19 cellular contexts compared by ENCODE assay signal in genomic region chr12:6849427-6849826, GRCh38. TPM values are rescaled to one million over a fixed set of nuclear protein-coding genes. Genes with fewer than 3 reads are reported as not detected.
DNase-seq lines count a peak whose midpoint lies in the region; ATAC-seq, FAIRE-seq and TF ChIP-seq lines count a peak whose summit lies in the region.
"Had no signal": no experiment of that assay in that cellular context is flagged by ENCODE, and none has a peak within 500 bp of the region (broad histone marks: within the 10 kb centered on the region; RNA-seq: fewer than 3 reads in every experiment).

No MANE protein-coding gene starts in this region.

- no peak for FAIRE-seq in A549 (lab: Jason Lieb, UNC)

- H3K36me3 ChIP-seq in Caco-2 (ENCODE audit: control insufficient read depth, insufficient read depth, low read length) = peaks cover 7% of the 10 kb centered on the region; the same call in 1 of the 2 replicates
- H3K36me3 ChIP-seq in OCI-LY3 (replicated peaks; ENCODE audit: low read depth, low read length) = peaks cover 42% of the 10 kb centered on the region

- H3K27me3 ChIP-seq in Caco-2 (replicated peaks; ENCODE audit: control insufficient read depth, insufficient read depth, low read length) (no peaks in the 10 kb centered on the region), OCI-LY3 (ENCODE audit: low read depth, low read length) (no peaks in the 10 kb centered on the region), dorsolateral prefrontal cortex (no peaks in the 10 kb centered on the region)

- peaks cover 35% of the 10 kb centered on the region for H3K79me2 ChIP-seq in OCI-LY3 (ENCODE audit: low read length)

- H2AFZ ChIP-seq in OCI-LY3 (ENCODE audit: low read depth, low read length) = no peak overlapping the region

- peak overlapping the region; percentile 70; the same call in 1 of the 3 replicates for H3K4me2 ChIP-seq in A549
- H3K4me2 ChIP-seq in OCI-LY3 (ENCODE audit: low read length) = peak overlapping the region; percentile 79

- H3K27ac ChIP-seq in A549 (no peak overlapping the region), OCI-LY3 (ENCODE audit: low read length) (0 out of 2 replicates have a peak overlapping the region, but pooled peaks have one; percentile 6), dorsolateral prefrontal cortex (no peak overlapping the region)

- ATAC-seq in A549 (no peak), HG02588 (IDR thresholded peaks at IDR 0.05; ENCODE audit: unreplicated experiment) (no peak), GM19463 (IDR thresholded peaks at IDR 0.05; ENCODE audit: unreplicated experiment) (no peak)
- ATAC-seq: esophagus mucosa, left lobe of liver had no signal

- 95% methylated on average over 2 of the region's 2 CpGs for WGBS in A549 (ENCODE audit: missing lambda C conversion rate)

- peaks cover 81% of the 10 kb centered on the region for H3K36me3 Mint-ChIP-seq in Caco-2 (ENCODE audit: insufficient read depth, unreplicated experiment)
- peaks cover 37% of the 10 kb centered on the region for H3K36me3 Mint-ChIP-seq in brain
- H3K36me3 Mint-ChIP-seq: activated naive CD4-positive, alpha-beta T cell treated with anti-CD3 and anti-CD28 coated beads, Interleukin-2, amount 50 U/mL, for 24 hours had no signal

- H4K20me1 ChIP-seq in OCI-LY3 (ENCODE audit: insufficient read depth, low read length) = no peaks in the 10 kb centered on the region

- POLR2A ChIA-PET in A549 (lab: Yijun Ruan, JAX) (no interaction called here), Caco-2 (lab: Charles Lee) (no interaction called here)

- intact Hi-C loops in Caco-2 (cut with micrococcal nuclease; ENCODE audit: unreplicated experiment) = no loop called here
- intact Hi-C loops in dorsolateral prefrontal cortex (cut with DNase I) = no loop called here

- H3K9me3 ChIP-seq in A549 = no peaks in the 10 kb centered on the region
- H3K9me3 ChIP-seq in Caco-2 = no peaks in the 10 kb centered on the region
- H3K9me3 ChIP-seq in OCI-LY3 (ENCODE audit: insufficient read depth, low read length) = no peaks in the 10 kb centered on the region

- H3K4me1 Mint-ChIP-seq in Caco-2 (ENCODE audit: low read depth, unreplicated experiment) (peaks cover 27% of the 10 kb centered on the region), brain (peaks cover 44% of the 10 kb centered on the region)

- no peak for TF ChIP-seq EP300 in A549 (IDR thresholded peaks at IDR 0.05)

- TF ChIP-seq CTCF in A549 (IDR thresholded peaks at IDR 0.05) = no peak
- no peak for TF ChIP-seq CTCF in Caco-2 (IDR thresholded peaks at IDR 0.05; ENCODE audit: insufficient read depth in 1 of 2, low read depth in 1 of 2, low read length in 1 of 2, severe bottlenecking in 1 of 2, unreplicated experiment in 1 of 2)
- no peak for TF ChIP-seq CTCF in OCI-LY3 (IDR thresholded peaks at IDR 0.05; ENCODE audit: low read depth, low read length)
- no peak for TF ChIP-seq CTCF in brain (conservative IDR thresholded peaks at IDR 0.05)
- no peak for TF ChIP-seq CTCF in dorsolateral prefrontal cortex (IDR thresholded peaks at IDR 0.05 in 54 of 56, conservative IDR thresholded peaks at IDR 0.05 in 2 of 56; ENCODE audit: low read depth in 1 of 56, partially characterized antibody in 56 of 56)

- peaks cover 23% of the 10 kb centered on the region for H3K4me1 ChIP-seq in A549
- H3K4me1 ChIP-seq in Caco-2 = peaks cover 13% of the 10 kb centered on the region
- H3K4me1 ChIP-seq in OCI-LY3 (ENCODE audit: low read length) = peaks cover 33% of the 10 kb centered on the region

- TF ChIP-seq RAD21 in A549 (conservative IDR thresholded peaks at IDR 0.05 in 1 of 2, IDR thresholded peaks at IDR 0.05 in 1 of 2) = no peak

- peak overlapping the region; percentile 79; the same call in 1 of the 2 replicates for H3K9ac ChIP-seq in OCI-LY3 (ENCODE audit: low read length)

- H3K27me3 Mint-ChIP-seq in Caco-2 (ENCODE audit: insufficient read depth, unreplicated experiment) (no peaks in the 10 kb centered on the region), brain (peaks cover 6% of the 10 kb centered on the region)
- H3K27me3 Mint-ChIP-seq: activated naive CD4-positive, alpha-beta T cell treated with anti-CD3 and anti-CD28 coated beads, Interleukin-2, amount 50 U/mL, for 24 hours had no signal

- H3K27ac Mint-ChIP-seq in Caco-2 (ENCODE audit: unreplicated experiment) (peak overlapping the region; percentile 95), brain (peak overlapping the region in 2 of 5 experiments; percentile 14 to 73)
- H3K27ac Mint-ChIP-seq: activated naive CD4-positive, alpha-beta T cell treated with anti-CD3 and anti-CD28 coated beads, Interleukin-2, amount 50 U/mL, for 24 hours had no signal

- no peak for TF ChIP-seq POLR2A in A549 (IDR thresholded peaks at IDR 0.05; ENCODE audit: low read length)

- no TSS peak for BruUV-seq in Caco-2 (replicated peaks; lab: Mats Ljungman, UMichigan)

- H3K4me3 Mint-ChIP-seq in Caco-2 (ENCODE audit: unreplicated experiment) = peak overlapping the region; percentile 94
- peak overlapping the region; percentile 69 to 100 (median 89) for H3K4me3 Mint-ChIP-seq in brain
- H3K4me3 Mint-ChIP-seq: activated naive CD4-positive, alpha-beta T cell treated with anti-CD3 and anti-CD28 coated beads, Interleukin-2, amount 50 U/mL, for 24 hours; CD14-positive monocyte had no signal

- H3K9me3 Mint-ChIP-seq in Caco-2 (ENCODE audit: unreplicated experiment) = no peaks in the 10 kb centered on the region
- no peaks in the 10 kb centered on the region for H3K9me3 Mint-ChIP-seq in brain
- H3K9me3 Mint-ChIP-seq: activated naive CD4-positive, alpha-beta T cell treated with anti-CD3 and anti-CD28 coated beads, Interleukin-2, amount 50 U/mL, for 24 hours; CD14-positive monocyte had no signal

- H3K4me3 ChIP-seq in A549 = no peak overlapping the region
- no peak overlapping the region for H3K4me3 ChIP-seq in Caco-2 (ENCODE audit: low read depth, low read length)
- peak overlapping the region; percentile 79 for H3K4me3 ChIP-seq in OCI-LY3 (ENCODE audit: low read length)
- no peak overlapping the region for H3K4me3 ChIP-seq in dorsolateral prefrontal cortex

- DNase-seq in A549 (ENCODE audit: low read depth in 1 of 2, low spot score in 1 of 2) (no peak), Caco-2 (no peak), dorsolateral prefrontal cortex (no peak), cerebellum (ENCODE audit: low spot score) (no peak)
- DNase-seq: activated CD4-positive, alpha-beta T cell treated with anti-CD3 and anti-CD28 coated beads for 4 hours; hypothalamus; NCI-H1417; NCI-H345; retina; stimulated activated CD4-positive, alpha-beta T cell treated with anti-CD3 and anti-CD28 coated beads, Interleukin-4, amount 100 ng/mL, for 24 hours; stimulated activated naive CD4-positive, alpha-beta T cell had no signal

- CTCF ChIA-PET in A549 (lab: Yijun Ruan, JAX) (interaction anchor here (0.6 to 10.1 kb wide), 6 partner anchors 12 to 93 kb away, joined by 3 to 117 read pairs (median 4); no protein-coding TSS in a partner anchor), Caco-2 (lab: Charles Lee) (no interaction called here)

RNA-seq across cellular contexts. Expression of gene CDCA3, which starts 1.7 kb away (rescaled TPM):
- polyA plus RNA-seq in A549 (2011; rRNA removed) (51.5 and 57.5 TPM in 2 replicates), A549 (2017; fragmentation: RNase III; extraction: RNeasy Plus Mini Kit Qiagen cat#74134 plus additional on column Dnase treatment) (79.6 to 92.0 TPM (median 80.2 TPM) in 3 replicates), brain (ENCODE audit: insufficient read depth, low read depth, low replicate concordance) (38.2 TPM)
- polyA plus RNA-seq in A549 (2012; cell fraction: cytosol; rRNA removed) = 126 and 149 TPM in 2 replicates
- 334 and 410 TPM in 2 replicates for polyA plus RNA-seq in A549 (2012; cell fraction: nucleus; rRNA removed)
- polyA minus RNA-seq in A549 (2011; rRNA and poly(A)+ RNA removed) = 39.1 and 46.1 TPM in 2 replicates
- total RNA-seq in Caco-2 (2022) (147 and 152 TPM in 2 replicates), dorsolateral prefrontal cortex (1 to 10 TPM in 109 of 120 experiments, under 1 TPM in 11; 0.58 to 4.1 (median 1.9) TPM), cerebellum (10.2 TPM)

RNA-seq across cellular contexts. Expression of gene USP5, which starts 2.5 kb away (rescaled TPM):
- polyA plus RNA-seq in A549 (2011; rRNA removed) (58.6 and 64.5 TPM in 2 replicates), A549 (2017; fragmentation: RNase III; extraction: RNeasy Plus Mini Kit Qiagen cat#74134 plus additional on column Dnase treatment) (75.3 to 78.2 TPM (median 76.9 TPM) in 3 replicates), brain (ENCODE audit: insufficient read depth, low read depth, low replicate concordance) (106 TPM)
- 101 and 110 TPM in 2 replicates for polyA plus RNA-seq in A549 (2012; cell fraction: cytosol; rRNA removed)
- polyA plus RNA-seq in A549 (2012; cell fraction: nucleus; rRNA removed) = 224 and 245 TPM in 2 replicates
- 155 and 161 TPM in 2 replicates for polyA minus RNA-seq in A549 (2011; rRNA and poly(A)+ RNA removed)
- total RNA-seq in Caco-2 (2022) (226 and 230 TPM in 2 replicates), dorsolateral prefrontal cortex (100 to 1,000 TPM in 113 of 120 experiments, 10 to 100 TPM in 7; 77.3 to 191 (median 146) TPM), cerebellum (45.4 TPM)

RNA-seq across cellular contexts. Expression of gene GNB3, which starts 8.7 kb away (rescaled TPM):
- polyA plus RNA-seq in A549 (2011; rRNA removed) (0.94 and 1.1 TPM in 2 replicates), A549 (2017; fragmentation: RNase III; extraction: RNeasy Plus Mini Kit Qiagen cat#74134 plus additional on column Dnase treatment) (2.3 to 3.7 TPM (median 2.7 TPM) in 3 replicates), brain (ENCODE audit: insufficient read depth, low read depth, low replicate concordance) (4.8 TPM)
- 3.0 and 3.2 TPM in 2 replicates for polyA plus RNA-seq in A549 (2012; cell fraction: cytosol; rRNA removed)
- 23.6 and 24.8 TPM in 2 replicates for polyA plus RNA-seq in A549 (2012; cell fraction: nucleus; rRNA removed)
- polyA minus RNA-seq in A549 (2011; rRNA and poly(A)+ RNA removed) = 0.54 and 1.2 TPM in 2 replicates
- total RNA-seq in Caco-2 (2022) (3.9 and 5.1 TPM in 2 replicates), dorsolateral prefrontal cortex (10 to 100 TPM in 110 of 120 experiments, 1 to 10 TPM in 10; 6.0 to 46.0 (median 17.9) TPM), cerebellum (5.5 TPM)
- total RNA-seq: esophagus mucosa had no signal
- polyA plus RNA-seq: CD14-positive monocyte had no signal

RNA-seq across cellular contexts. Expression of gene TPI1, which starts 17.9 kb away (rescaled TPM):
- polyA plus RNA-seq in A549 (2011; rRNA removed) = 1,913 and 2,511 TPM in 2 replicates
- 2,740 and 2,946 TPM in 2 replicates for polyA plus RNA-seq in A549 (2012; cell fraction: cytosol; rRNA removed)
- polyA plus RNA-seq in A549 (2012; cell fraction: nucleus; rRNA removed) = 1,813 and 1,843 TPM in 2 replicates
- 1,221 to 1,293 TPM (median 1,253 TPM) in 3 replicates for polyA plus RNA-seq in A549 (2017; fragmentation: RNase III; extraction: RNeasy Plus Mini Kit Qiagen cat#74134 plus additional on column Dnase treatment)
- polyA minus RNA-seq in A549 (2011; rRNA and poly(A)+ RNA removed) = 2,693 and 3,241 TPM in 2 replicates
- 1,141 and 1,254 TPM in 2 replicates for total RNA-seq in Caco-2 (2022)
- 1,087 TPM for polyA plus RNA-seq in brain (ENCODE audit: insufficient read depth, low read depth, low replicate concordance)
- 100 to 1,000 TPM; 261 to 851 (median 575) TPM for total RNA-seq in dorsolateral prefrontal cortex
- total RNA-seq in cerebellum = 270 TPM

RNA-seq across cellular contexts. Expression of gene P3H3, which starts 21.2 kb away (rescaled TPM):
- polyA plus RNA-seq in A549 (2011; rRNA removed) = 8.1 and 8.6 TPM in 2 replicates
- 22.4 and 22.9 TPM in 2 replicates for polyA plus RNA-seq in A549 (2012; cell fraction: cytosol; rRNA removed)
- polyA plus RNA-seq in A549 (2012; cell fraction: nucleus; rRNA removed) = 64.2 and 72.9 TPM in 2 replicates
- polyA plus RNA-seq in A549 (2017; fragmentation: RNase III; extraction: RNeasy Plus Mini Kit Qiagen cat#74134 plus additional on column Dnase treatment) = 17.7 to 23.2 TPM (median 21.9 TPM) in 3 replicates
- 7.4 and 8.8 TPM in 2 replicates for polyA minus RNA-seq in A549 (2011; rRNA and poly(A)+ RNA removed)
- 25.1 and 25.6 TPM in 2 replicates for total RNA-seq in Caco-2 (2022)
- 14.5 TPM for polyA plus RNA-seq in brain (ENCODE audit: insufficient read depth, low read depth, low replicate concordance)
- 10 to 100 TPM; 14.2 to 61.4 (median 29.3) TPM for total RNA-seq in dorsolateral prefrontal cortex
- 25.0 TPM for total RNA-seq in cerebellum
- polyA plus RNA-seq: CD14-positive monocyte had no signal

Comparison
In these comparisons a context has a peak if more than half of its experiments do, and no peak if none do; other contexts are left out.
1. RNA of gene CDCA3, which starts 1.7 kb away (total RNA-seq): 147 to 152 TPM in Caco-2; 10.2 TPM in cerebellum (single experiment) and 0.58 to 4.1 TPM in dorsolateral prefrontal cortex; every median in the first group is over 10 times any median in the second.